ENCODE assay signal across 2 cellular contexts in the genomic region with DNA sequence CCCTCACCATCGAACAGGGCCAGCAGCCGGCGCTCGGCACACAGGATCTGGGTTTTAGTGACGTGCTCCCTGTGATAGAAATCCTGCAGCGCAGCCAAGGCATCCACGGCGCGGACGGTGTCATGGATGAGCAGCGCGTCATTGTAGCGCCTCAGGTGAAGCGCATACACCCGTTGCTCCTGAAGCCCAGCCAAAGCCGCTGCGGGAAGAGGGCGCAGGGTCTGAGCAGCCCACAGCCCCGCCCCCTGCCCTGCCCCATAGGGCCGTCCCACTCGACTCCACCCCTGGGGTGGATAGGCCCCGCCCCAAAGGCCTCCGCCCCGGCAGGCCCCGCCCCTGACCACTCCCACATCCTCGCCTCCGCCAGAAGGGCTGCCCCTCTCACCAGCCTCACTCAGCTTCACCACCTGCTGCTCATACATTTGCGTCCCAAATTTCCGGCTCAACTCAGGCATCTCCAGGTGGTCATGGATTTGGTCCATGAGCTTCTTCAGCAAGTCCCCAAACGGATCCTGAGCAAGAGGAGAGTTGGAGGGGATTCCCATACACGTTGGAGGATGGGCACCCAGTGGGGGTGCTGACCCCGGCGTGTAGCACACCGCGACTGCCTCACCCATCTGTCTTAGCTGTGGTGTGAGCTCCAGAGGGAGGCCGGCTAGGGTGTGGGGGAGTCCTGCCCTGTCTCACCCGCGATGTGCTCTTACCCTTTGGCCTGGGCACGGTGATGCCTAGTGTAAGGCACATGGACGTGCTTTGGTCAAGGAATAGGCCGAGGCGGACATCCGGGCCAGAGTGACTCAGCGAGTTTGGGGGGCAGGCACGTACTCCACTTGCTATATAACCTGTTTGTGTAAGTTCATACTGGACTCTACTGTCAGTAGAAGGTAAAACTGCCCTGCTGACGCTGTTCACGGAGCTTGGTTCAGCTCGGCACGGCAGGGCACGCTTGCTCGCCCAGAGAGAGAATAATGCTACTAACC.
TF ChIP-seq lines count a peak whose summit lies in the region.

No MANE protein-coding gene starts in this region.

TF ChIP-seq in HEK293, 187 proteins besides CTCF, POLR2A, EP300 and RAD21 (continued from another document):
- TF ChIP-seq, protein P1, sequence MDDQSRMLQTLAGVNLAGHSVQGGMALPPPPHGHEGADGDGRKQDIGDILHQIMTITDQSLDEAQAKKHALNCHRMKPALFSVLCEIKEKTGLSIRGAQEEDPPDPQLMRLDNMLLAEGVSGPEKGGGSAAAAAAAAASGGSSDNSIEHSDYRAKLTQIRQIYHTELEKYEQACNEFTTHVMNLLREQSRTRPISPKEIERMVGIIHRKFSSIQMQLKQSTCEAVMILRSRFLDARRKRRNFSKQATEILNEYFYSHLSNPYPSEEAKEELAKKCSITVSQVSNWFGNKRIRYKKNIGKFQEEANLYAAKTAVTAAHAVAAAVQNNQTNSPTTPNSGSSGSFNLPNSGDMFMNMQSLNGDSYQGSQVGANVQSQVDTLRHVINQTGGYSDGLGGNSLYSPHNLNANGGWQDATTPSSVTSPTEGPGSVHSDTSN (CRISPR knock-in tag; IDR thresholded peaks at IDR 0.05) = peak; percentile 7; the same call in 1 of the 2 replicates
- TF ChIP-seq ZNF175 (tag by site-specific recombination; IDR thresholded peaks at IDR 0.05) = no peak
- no peak for TF ChIP-seq ZNF426 (tag by site-specific recombination; IDR thresholded peaks at IDR 0.05)
- TF ChIP-seq, protein P2, sequence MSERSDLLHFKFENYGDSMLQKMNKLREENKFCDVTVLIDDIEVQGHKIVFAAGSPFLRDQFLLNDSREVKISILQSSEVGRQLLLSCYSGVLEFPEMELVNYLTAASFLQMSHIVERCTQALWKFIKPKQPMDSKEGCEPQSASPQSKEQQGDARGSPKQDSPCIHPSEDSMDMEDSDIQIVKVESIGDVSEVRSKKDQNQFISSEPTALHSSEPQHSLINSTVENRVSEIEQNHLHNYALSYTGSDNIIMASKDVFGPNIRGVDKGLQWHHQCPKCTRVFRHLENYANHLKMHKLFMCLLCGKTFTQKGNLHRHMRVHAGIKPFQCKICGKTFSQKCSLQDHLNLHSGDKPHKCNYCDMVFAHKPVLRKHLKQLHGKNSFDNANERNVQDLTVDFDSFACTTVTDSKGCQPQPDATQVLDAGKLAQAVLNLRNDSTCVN (tag by site-specific recombination; optimal IDR thresholded peaks at IDR 0.05) = peak; percentile 47
- TF ChIP-seq ZNF521 (tag by site-specific recombination; IDR thresholded peaks at IDR 0.05) = no peak
- no peak for TF ChIP-seq ZNF610 (tag by site-specific recombination; IDR thresholded peaks at IDR 0.05; ENCODE audit: borderline replicate concordance)
- TF ChIP-seq ZNF660 (tag by site-specific recombination; IDR thresholded peaks at IDR 0.05) = no peak
- peak; percentile 77 for TF ChIP-seq GLIS2 (tag by site-specific recombination; IDR thresholded peaks at IDR 0.05)
- no peak for TF ChIP-seq ZNF585B (tag by site-specific recombination; IDR thresholded peaks at IDR 0.05)
- no peak for TF ChIP-seq ZNF768 (tag by site-specific recombination; IDR thresholded peaks at IDR 0.05)
- peak; percentile 70 for TF ChIP-seq ZIC2 (tag by site-specific recombination; IDR thresholded peaks at IDR 0.05)
- TF ChIP-seq SETDB1 (IDR thresholded peaks at IDR 0.05; ENCODE audit: insufficient read length, low read length) = no peak
- TF ChIP-seq SCRT2 (tag by site-specific recombination; IDR thresholded peaks at IDR 0.05) = peak; percentile 97
- TF ChIP-seq IKZF3 (tag by site-specific recombination; IDR thresholded peaks at IDR 0.05) = 0 out of 2 replicates have a peak, but pooled peaks have one; percentile 8

TF ChIP-seq in K562, 482 proteins besides CTCF, POLR2A, EP300 and RAD21 (continued from another document and continues in another):
- TF ChIP-seq, protein P3, sequence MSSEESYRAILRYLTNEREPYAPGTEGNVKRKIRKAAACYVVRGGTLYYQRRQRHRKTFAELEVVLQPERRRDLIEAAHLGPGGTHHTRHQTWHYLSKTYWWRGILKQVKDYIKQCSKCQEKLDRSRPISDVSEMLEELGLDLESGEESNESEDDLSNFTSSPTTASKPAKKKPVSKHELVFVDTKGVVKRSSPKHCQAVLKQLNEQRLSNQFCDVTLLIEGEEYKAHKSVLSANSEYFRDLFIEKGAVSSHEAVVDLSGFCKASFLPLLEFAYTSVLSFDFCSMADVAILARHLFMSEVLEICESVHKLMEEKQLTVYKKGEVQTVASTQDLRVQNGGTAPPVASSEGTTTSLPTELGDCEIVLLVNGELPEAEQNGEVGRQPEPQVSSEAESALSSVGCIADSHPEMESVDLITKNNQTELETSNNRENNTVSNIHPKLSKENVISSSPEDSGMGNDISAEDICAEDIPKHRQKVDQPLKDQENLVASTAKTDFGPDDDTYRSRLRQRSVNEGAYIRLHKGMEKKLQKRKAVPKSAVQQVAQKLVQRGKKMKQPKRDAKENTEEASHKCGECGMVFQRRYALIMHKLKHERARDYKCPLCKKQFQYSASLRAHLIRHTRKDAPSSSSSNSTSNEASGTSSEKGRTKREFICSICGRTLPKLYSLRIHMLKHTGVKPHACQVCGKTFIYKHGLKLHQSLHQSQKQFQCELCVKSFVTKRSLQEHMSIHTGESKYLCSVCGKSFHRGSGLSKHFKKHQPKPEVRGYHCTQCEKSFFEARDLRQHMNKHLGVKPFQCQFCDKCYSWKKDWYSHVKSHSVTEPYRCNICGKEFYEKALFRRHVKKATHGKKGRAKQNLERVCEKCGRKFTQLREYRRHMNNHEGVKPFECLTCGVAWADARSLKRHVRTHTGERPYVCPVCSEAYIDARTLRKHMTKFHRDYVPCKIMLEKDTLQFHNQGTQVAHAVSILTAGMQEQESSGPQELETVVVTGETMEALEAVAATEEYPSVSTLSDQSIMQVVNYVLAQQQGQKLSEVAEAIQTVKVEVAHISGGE (CRISPR knock-in tag; IDR thresholded peaks at IDR 0.05) = 0 out of 6 replicates have a peak, but pooled peaks of 1 of the 3 experiments have one; percentile 32
- TF ChIP-seq, protein P4, sequence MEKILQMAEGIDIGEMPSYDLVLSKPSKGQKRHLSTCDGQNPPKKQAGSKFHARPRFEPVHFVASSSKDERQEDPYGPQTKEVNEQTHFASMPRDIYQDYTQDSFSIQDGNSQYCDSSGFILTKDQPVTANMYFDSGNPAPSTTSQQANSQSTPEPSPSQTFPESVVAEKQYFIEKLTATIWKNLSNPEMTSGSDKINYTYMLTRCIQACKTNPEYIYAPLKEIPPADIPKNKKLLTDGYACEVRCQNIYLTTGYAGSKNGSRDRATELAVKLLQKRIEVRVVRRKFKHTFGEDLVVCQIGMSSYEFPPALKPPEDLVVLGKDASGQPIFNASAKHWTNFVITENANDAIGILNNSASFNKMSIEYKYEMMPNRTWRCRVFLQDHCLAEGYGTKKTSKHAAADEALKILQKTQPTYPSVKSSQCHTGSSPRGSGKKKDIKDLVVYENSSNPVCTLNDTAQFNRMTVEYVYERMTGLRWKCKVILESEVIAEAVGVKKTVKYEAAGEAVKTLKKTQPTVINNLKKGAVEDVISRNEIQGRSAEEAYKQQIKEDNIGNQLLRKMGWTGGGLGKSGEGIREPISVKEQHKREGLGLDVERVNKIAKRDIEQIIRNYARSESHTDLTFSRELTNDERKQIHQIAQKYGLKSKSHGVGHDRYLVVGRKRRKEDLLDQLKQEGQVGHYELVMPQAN (IDR thresholded peaks at IDR 0.05; ENCODE audit: borderline replicate concordance) = no peak
- TF ChIP-seq HNRNPL (IDR thresholded peaks at IDR 0.05; ENCODE audit: low read depth, low read length) = no peak
- no peak for TF ChIP-seq PHTF2 (CRISPR knock-in tag; IDR thresholded peaks at IDR 0.05)
- TF ChIP-seq, protein P5, sequence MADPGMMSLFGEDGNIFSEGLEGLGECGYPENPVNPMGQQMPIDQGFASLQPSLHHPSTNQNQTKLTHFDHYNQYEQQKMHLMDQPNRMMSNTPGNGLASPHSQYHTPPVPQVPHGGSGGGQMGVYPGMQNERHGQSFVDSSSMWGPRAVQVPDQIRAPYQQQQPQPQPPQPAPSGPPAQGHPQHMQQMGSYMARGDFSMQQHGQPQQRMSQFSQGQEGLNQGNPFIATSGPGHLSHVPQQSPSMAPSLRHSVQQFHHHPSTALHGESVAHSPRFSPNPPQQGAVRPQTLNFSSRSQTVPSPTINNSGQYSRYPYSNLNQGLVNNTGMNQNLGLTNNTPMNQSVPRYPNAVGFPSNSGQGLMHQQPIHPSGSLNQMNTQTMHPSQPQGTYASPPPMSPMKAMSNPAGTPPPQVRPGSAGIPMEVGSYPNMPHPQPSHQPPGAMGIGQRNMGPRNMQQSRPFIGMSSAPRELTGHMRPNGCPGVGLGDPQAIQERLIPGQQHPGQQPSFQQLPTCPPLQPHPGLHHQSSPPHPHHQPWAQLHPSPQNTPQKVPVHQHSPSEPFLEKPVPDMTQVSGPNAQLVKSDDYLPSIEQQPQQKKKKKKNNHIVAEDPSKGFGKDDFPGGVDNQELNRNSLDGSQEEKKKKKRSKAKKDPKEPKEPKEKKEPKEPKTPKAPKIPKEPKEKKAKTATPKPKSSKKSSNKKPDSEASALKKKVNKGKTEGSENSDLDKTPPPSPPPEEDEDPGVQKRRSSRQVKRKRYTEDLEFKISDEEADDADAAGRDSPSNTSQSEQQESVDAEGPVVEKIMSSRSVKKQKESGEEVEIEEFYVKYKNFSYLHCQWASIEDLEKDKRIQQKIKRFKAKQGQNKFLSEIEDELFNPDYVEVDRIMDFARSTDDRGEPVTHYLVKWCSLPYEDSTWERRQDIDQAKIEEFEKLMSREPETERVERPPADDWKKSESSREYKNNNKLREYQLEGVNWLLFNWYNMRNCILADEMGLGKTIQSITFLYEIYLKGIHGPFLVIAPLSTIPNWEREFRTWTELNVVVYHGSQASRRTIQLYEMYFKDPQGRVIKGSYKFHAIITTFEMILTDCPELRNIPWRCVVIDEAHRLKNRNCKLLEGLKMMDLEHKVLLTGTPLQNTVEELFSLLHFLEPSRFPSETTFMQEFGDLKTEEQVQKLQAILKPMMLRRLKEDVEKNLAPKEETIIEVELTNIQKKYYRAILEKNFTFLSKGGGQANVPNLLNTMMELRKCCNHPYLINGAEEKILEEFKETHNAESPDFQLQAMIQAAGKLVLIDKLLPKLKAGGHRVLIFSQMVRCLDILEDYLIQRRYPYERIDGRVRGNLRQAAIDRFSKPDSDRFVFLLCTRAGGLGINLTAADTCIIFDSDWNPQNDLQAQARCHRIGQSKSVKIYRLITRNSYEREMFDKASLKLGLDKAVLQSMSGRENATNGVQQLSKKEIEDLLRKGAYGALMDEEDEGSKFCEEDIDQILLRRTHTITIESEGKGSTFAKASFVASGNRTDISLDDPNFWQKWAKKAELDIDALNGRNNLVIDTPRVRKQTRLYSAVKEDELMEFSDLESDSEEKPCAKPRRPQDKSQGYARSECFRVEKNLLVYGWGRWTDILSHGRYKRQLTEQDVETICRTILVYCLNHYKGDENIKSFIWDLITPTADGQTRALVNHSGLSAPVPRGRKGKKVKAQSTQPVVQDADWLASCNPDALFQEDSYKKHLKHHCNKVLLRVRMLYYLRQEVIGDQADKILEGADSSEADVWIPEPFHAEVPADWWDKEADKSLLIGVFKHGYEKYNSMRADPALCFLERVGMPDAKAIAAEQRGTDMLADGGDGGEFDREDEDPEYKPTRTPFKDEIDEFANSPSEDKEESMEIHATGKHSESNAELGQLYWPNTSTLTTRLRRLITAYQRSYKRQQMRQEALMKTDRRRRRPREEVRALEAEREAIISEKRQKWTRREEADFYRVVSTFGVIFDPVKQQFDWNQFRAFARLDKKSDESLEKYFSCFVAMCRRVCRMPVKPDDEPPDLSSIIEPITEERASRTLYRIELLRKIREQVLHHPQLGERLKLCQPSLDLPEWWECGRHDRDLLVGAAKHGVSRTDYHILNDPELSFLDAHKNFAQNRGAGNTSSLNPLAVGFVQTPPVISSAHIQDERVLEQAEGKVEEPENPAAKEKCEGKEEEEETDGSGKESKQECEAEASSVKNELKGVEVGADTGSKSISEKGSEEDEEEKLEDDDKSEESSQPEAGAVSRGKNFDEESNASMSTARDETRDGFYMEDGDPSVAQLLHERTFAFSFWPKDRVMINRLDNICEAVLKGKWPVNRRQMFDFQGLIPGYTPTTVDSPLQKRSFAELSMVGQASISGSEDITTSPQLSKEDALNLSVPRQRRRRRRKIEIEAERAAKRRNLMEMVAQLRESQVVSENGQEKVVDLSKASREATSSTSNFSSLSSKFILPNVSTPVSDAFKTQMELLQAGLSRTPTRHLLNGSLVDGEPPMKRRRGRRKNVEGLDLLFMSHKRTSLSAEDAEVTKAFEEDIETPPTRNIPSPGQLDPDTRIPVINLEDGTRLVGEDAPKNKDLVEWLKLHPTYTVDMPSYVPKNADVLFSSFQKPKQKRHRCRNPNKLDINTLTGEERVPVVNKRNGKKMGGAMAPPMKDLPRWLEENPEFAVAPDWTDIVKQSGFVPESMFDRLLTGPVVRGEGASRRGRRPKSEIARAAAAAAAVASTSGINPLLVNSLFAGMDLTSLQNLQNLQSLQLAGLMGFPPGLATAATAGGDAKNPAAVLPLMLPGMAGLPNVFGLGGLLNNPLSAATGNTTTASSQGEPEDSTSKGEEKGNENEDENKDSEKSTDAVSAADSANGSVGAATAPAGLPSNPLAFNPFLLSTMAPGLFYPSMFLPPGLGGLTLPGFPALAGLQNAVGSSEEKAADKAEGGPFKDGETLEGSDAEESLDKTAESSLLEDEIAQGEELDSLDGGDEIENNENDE (IDR thresholded peaks at IDR 0.05; ENCODE audit: low read depth, low read length) = no peak
- no peak for TF ChIP-seq ZNF76 (CRISPR knock-in tag; IDR thresholded peaks at IDR 0.05; ENCODE audit: borderline replicate concordance)
- TF ChIP-seq ZNF282 (CRISPR knock-in tag; IDR thresholded peaks at IDR 0.05) = no peak
- TF ChIP-seq, protein P6, sequence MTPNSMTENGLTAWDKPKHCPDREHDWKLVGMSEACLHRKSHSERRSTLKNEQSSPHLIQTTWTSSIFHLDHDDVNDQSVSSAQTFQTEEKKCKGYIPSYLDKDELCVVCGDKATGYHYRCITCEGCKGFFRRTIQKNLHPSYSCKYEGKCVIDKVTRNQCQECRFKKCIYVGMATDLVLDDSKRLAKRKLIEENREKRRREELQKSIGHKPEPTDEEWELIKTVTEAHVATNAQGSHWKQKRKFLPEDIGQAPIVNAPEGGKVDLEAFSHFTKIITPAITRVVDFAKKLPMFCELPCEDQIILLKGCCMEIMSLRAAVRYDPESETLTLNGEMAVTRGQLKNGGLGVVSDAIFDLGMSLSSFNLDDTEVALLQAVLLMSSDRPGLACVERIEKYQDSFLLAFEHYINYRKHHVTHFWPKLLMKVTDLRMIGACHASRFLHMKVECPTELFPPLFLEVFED (CRISPR knock-in tag; conservative IDR thresholded peaks at IDR 0.05) = no peak
- TF ChIP-seq KAT7 (CRISPR knock-in tag; IDR thresholded peaks at IDR 0.05; ENCODE audit: borderline replicate concordance) = no peak
- TF ChIP-seq ZNF23 (CRISPR knock-in tag; IDR thresholded peaks at IDR 0.05) = no peak
- TF ChIP-seq FOXJ2 (tag; IDR thresholded peaks at IDR 0.05) = no peak
- peak; percentile 15; the same call in 1 of the 2 replicates for TF ChIP-seq ETV1 (tag; conservative IDR thresholded peaks at IDR 0.05; ENCODE audit: low read depth)
- TF ChIP-seq HDAC8 (tag; IDR thresholded peaks at IDR 0.05) = peak; percentile 88
- TF ChIP-seq ZKSCAN8 (CRISPR knock-in tag; IDR thresholded peaks at IDR 0.05) = no peak
- TF ChIP-seq TOE1 (IDR thresholded peaks at IDR 0.05; ENCODE audit: borderline replicate concordance) = no peak
- no peak for TF ChIP-seq TOE1 (CRISPR knock-in tag; IDR thresholded peaks at IDR 0.05; ENCODE audit: borderline replicate concordance, low read depth)
- TF ChIP-seq NCOA6 (IDR thresholded peaks at IDR 0.05) = no peak
- TF ChIP-seq, protein P7, sequence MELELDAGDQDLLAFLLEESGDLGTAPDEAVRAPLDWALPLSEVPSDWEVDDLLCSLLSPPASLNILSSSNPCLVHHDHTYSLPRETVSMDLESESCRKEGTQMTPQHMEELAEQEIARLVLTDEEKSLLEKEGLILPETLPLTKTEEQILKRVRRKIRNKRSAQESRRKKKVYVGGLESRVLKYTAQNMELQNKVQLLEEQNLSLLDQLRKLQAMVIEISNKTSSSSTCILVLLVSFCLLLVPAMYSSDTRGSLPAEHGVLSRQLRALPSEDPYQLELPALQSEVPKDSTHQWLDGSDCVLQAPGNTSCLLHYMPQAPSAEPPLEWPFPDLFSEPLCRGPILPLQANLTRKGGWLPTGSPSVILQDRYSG (tag; conservative IDR thresholded peaks at IDR 0.05; ENCODE audit: low read depth) = peak; percentile 79
- no peak for TF ChIP-seq SREBF1 (IDR thresholded peaks at IDR 0.05; ENCODE audit: borderline replicate concordance, low read depth, low read length)
- no peak for TF ChIP-seq MEF2A (IDR thresholded peaks at IDR 0.05; ENCODE audit: control insufficient read depth, low read depth, low read length)
- TF ChIP-seq TAF7 (tag; IDR thresholded peaks at IDR 0.05) = no peak
